Comparison of ENCODE assay signal across 1 cellular context in genomic region chr20:34621383-34622367, GRCh38.
TF ChIP-seq lines count a peak whose summit lies in the region.

No MANE protein-coding gene starts in this region.

TF ChIP-seq in HepG2, 621 proteins besides CTCF, POLR2A, EP300 and RAD21 (continued from another document and continues in another):
- TF ChIP-seq RERE (CRISPR knock-in tag; IDR thresholded peaks at IDR 0.05; ENCODE audit: low read depth) (peak; percentile 95), CENPT (CRISPR knock-in tag; IDR thresholded peaks at IDR 0.05; ENCODE audit: low read depth) (peak; percentile 72; the same call in 1 of the 2 replicates), ESRRA (CRISPR knock-in tag; IDR thresholded peaks at IDR 0.05; ENCODE audit: low read depth) (peak; percentile 77; the same call in 1 of the 2 replicates), SIN3A (IDR thresholded peaks at IDR 0.05; ENCODE audit: borderline replicate concordance, low read depth, low read length) (no peak), ZNF138 (CRISPR knock-in tag; IDR thresholded peaks at IDR 0.05; ENCODE audit: low read depth) (no peak), MYPOP (CRISPR knock-in tag; IDR thresholded peaks at IDR 0.05) (peak; percentile 89), ZNF317 (CRISPR knock-in tag; IDR thresholded peaks at IDR 0.05) (peak; percentile 92), IKZF4 (CRISPR knock-in tag; IDR thresholded peaks at IDR 0.05; ENCODE audit: borderline replicate concordance, low read depth, not compliant biosample characterization) (peak; percentile 16), NFAT5 (CRISPR knock-in tag; IDR thresholded peaks at IDR 0.05) (no peak), ZNF570 (CRISPR knock-in tag; IDR thresholded peaks at IDR 0.05; ENCODE audit: borderline replicate concordance) (no peak), ZGPAT (CRISPR knock-in tag; IDR thresholded peaks at IDR 0.05) (peak; percentile 100), RXRB (CRISPR knock-in tag; IDR thresholded peaks at IDR 0.05; ENCODE audit: borderline replicate concordance) (peak; percentile 97), SP2 (CRISPR knock-in tag; IDR thresholded peaks at IDR 0.05) (no peak), AGO1 (IDR thresholded peaks at IDR 0.05; ENCODE audit: low read depth, low read length, poor library complexity, severe bottlenecking) (no peak), GRHL1 (CRISPR knock-in tag; conservative IDR thresholded peaks at IDR 0.05) (no peak; the same call in 1 of the 2 replicates), PRDM10 (CRISPR knock-in tag; IDR thresholded peaks at IDR 0.05; ENCODE audit: low read depth) (peak; percentile 67; the same call in 1 of the 2 replicates), IKZF1 (IDR thresholded peaks at IDR 0.05) (no peak), AGO2 (optimal IDR thresholded peaks at IDR 0.05; ENCODE audit: low read depth, low read length) (no peak), NFIC (IDR thresholded peaks at IDR 0.05; ENCODE audit: low read length) (peak; percentile 98), ZNF772 (CRISPR knock-in tag; IDR thresholded peaks at IDR 0.05) (peak; percentile 79; the same call in 1 of the 2 replicates), ZNF512 (CRISPR knock-in tag; IDR thresholded peaks at IDR 0.05) (no peak), ZNF740 (CRISPR knock-in tag; IDR thresholded peaks at IDR 0.05) (peak; percentile 40; the same call in 1 of the 2 replicates), RNF2 (conservative IDR thresholded peaks at IDR 0.05; ENCODE audit: low read depth) (no peak), SMAD1 (CRISPR knock-in tag; IDR thresholded peaks at IDR 0.05; ENCODE audit: borderline replicate concordance, low read depth) (no peak), ZNF326 (CRISPR knock-in tag; IDR thresholded peaks at IDR 0.05; ENCODE audit: borderline replicate concordance) (no peak), TFDP2 (CRISPR knock-in tag; IDR thresholded peaks at IDR 0.05) (no peak; the same call in 1 of the 2 replicates), BRD4 (CRISPR knock-in tag; IDR thresholded peaks at IDR 0.05) (no peak), JDP2 (CRISPR knock-in tag; IDR thresholded peaks at IDR 0.05; ENCODE audit: borderline replicate concordance) (no peak; the same call in 1 of the 2 replicates)
